Comparison of ENCODE assay signal across 1 cellular context in genomic region chr1:223724376-223724775, GRCh38.
TF ChIP-seq lines count a peak whose summit lies in the region.

No MANE protein-coding gene starts in this region.

TF ChIP-seq in IMR-90, 13 proteins besides CTCF, POLR2A, EP300 and RAD21 (continued from another document):
- TF ChIP-seq USF2 (IDR thresholded peaks at IDR 0.05; ENCODE audit: low read depth, low read length) = no peak
- no peak for TF ChIP-seq RCOR1 (IDR thresholded peaks at IDR 0.05; ENCODE audit: insufficient replicate concordance, low read length)
- peak; percentile 75; the same call in 1 of the 2 replicates for TF ChIP-seq FOS (IDR thresholded peaks at IDR 0.05; ENCODE audit: low read depth, low read length)
